In the genomic region with DNA sequence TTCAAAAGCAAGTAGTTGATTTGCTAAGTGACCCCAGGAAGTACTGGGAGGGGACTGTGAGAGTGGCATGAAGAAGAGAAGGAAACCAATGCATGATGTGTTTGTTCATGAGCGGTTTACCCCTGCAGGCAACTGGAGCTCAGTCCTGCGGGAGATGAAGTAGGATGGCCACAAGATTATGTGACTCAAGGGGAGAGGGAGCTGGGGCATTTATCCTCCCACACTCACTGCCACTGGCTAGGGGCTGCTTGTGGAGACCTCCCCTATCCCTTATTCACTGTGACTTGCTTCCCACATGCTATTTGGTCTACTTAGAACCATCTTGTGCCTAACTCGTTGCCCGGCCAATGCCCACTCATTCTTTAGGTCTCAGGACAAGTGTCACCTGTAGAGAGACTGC, we compare ENCODE assay signal across 19 cellular contexts.
DNase-seq lines count a peak whose midpoint lies in the region; ATAC-seq and TF ChIP-seq lines count a peak whose summit lies in the region.
"Had no signal": no experiment of that assay in that cellular context is flagged by ENCODE, and none has a peak within 500 bp of the region (broad histone marks: within the 10 kb centered on the region; RNA-seq: fewer than 3 reads in every experiment).

No MANE protein-coding gene starts in this region.

- no peak overlapping the region for H3K4me2 ChIP-seq in IMR-90 (ENCODE audit: low read depth, low read length)
- H3K4me2 ChIP-seq in osteoblast (ENCODE audit: insufficient read depth, low read length) = no peak overlapping the region
- H3K4me2 ChIP-seq: A549; BLaER1 treated with 17β-estradiol and CSF1 and Interleukin-3, amounts not matched to agents 10 nM and 100 nM had no signal

- no peak for TF ChIP-seq RAD21 in IMR-90 (IDR thresholded peaks at IDR 0.05; ENCODE audit: low read length)

- H4K91ac ChIP-seq in IMR-90 (ENCODE audit: insufficient read depth, low read depth, low read length) = no peak overlapping the region

- POLR2A ChIA-PET in HEK293 (lab: Yijun Ruan, JAX) = no interaction called here
- POLR2A ChIA-PET in IMR-90 (lab: Charles Lee; ENCODE audit: unreplicated experiment) = no interaction called here
- POLR2A ChIA-PET in Panc1 (lab: Charles Lee) = no interaction called here

- H3K27ac ChIP-seq in HEK293 (ENCODE audit: extremely low read depth, low read depth, low read length) = no peak overlapping the region
- H3K27ac ChIP-seq in IMR-90 (ENCODE audit: insufficient read depth, low read length) = no peak overlapping the region
- H3K27ac ChIP-seq in Panc1 (ENCODE audit: low read length) = peak overlapping the region; percentile 72; the same call in 1 of the 2 replicates
- H3K27ac ChIP-seq in osteoblast (ENCODE audit: low read depth, low read length) = no peak overlapping the region
- H3K27ac ChIP-seq: 22Rv1; A549; BLaER1 treated with 17β-estradiol and CSF1 and Interleukin-3, amounts not matched to agents 10 nM and 100 nM; C4-2B had no signal

- TF ChIP-seq POLR2A in IMR-90 (IDR thresholded peaks at IDR 0.05; ENCODE audit: low read depth, low read length) = no peak

- no peak for DNase-seq in IMR-90
- DNase-seq in Panc1 (ENCODE audit: low read depth, low spot score) = no peak
- DNase-seq in osteoblast (ENCODE audit: insufficient read length, low spot score, missing footprints) = peak; percentile 22
- DNase-seq in amniotic stem cell (lab: John Stamatoyannopoulos, UW) = no peak
- DNase-seq in NCI-H446 treated with DMSO at 0.1 percent for 48 hours (lab: John Stamatoyannopoulos, UW) = no peak
- no peak for DNase-seq in HK-2 (ENCODE audit: unreplicated experiment)
- DNase-seq in NCI-H128 (lab: John Stamatoyannopoulos, UW; ENCODE audit: unreplicated experiment) = no peak
- DNase-seq: AML-193; Caco-2; Calu3; CD4-positive, alpha-beta T cell; CD8-positive, alpha-beta T cell; DMS79 treated with DMSO at 0.1 percent for 48 hours; GF-D8 had no signal

- H2BK5ac ChIP-seq in IMR-90 (ENCODE audit: low read depth, low read length, poor library complexity, severe bottlenecking) = no peak overlapping the region

- no CpG with 5 or more reads among the region's 4 CpGs for WGBS in IMR-90 (ENCODE audit: extremely low coverage in 2 of 2, insufficient read length in 1 of 2), 2 experiments

- BruUV-seq in IMR-90 (replicated peaks; lab: Mats Ljungman, UMichigan) = no TSS peak
- no TSS peak for BruUV-seq in Panc1 (replicated peaks; lab: Mats Ljungman, UMichigan)

- H3K36me3 ChIP-seq in HEK293 (ENCODE audit: control insufficient read depth in 2 of 2, insufficient read depth in 1 of 2, low read length in 2 of 2) = no peaks in the 10 kb centered on the region
- no peaks in the 10 kb centered on the region for H3K36me3 ChIP-seq in IMR-90 (ENCODE audit: control insufficient read depth, insufficient read depth, low read length)
- no peaks in the 10 kb centered on the region for H3K36me3 ChIP-seq in Panc1 (ENCODE audit: control insufficient read depth, insufficient read depth, low read length)
- no peaks in the 10 kb centered on the region for H3K36me3 ChIP-seq in osteoblast (ENCODE audit: insufficient read depth, low read length)
- H3K36me3 ChIP-seq: BLaER1 treated with 17β-estradiol and CSF1 and Interleukin-3, amounts not matched to agents 10 nM and 100 nM had no signal

- H3K9me1 ChIP-seq in IMR-90 (ENCODE audit: insufficient read depth, low read length) = no peaks in the 10 kb centered on the region

- no peak overlapping the region for H2BK120ac ChIP-seq in IMR-90 (ENCODE audit: low read depth, low read length)

- no peak overlapping the region for H3K14ac ChIP-seq in IMR-90 (replicated peaks; ENCODE audit: low read depth, low read length)

- dilution Hi-C loops in IMR-90 (cut with HindIII; ENCODE audit: low sequenced_read_pairs, unreplicated experiment) = no loop called here

- no peak overlapping the region for H2BK15ac ChIP-seq in IMR-90 (ENCODE audit: low read depth, low read length)

- TF ChIP-seq CTCF in HEK293 (tag by site-specific recombination; IDR thresholded peaks at IDR 0.05) (no peak), IMR-90 (conservative IDR thresholded peaks at IDR 0.05; ENCODE audit: low read depth, low read length) (no peak), Panc1 (IDR thresholded peaks at IDR 0.05) (no peak), osteoblast (IDR thresholded peaks at IDR 0.05; ENCODE audit: extremely low read depth, low read depth, low read length) (no peak)

- H4K5ac ChIP-seq in IMR-90 (ENCODE audit: low read depth, low read length) = no peak overlapping the region

- H2AK5ac ChIP-seq in IMR-90 (ENCODE audit: low read depth, low read length) = no peak overlapping the region

- CTCF ChIA-PET in HEK293 (lab: Yijun Ruan, JAX) = no interaction called here
- CTCF ChIA-PET in IMR-90 (lab: Yijun Ruan, JAX) = interaction anchor here (0.9 kb wide), 1 partner anchor 17 kb away, joined by 4 read pairs; no protein-coding TSS in a partner anchor
- CTCF ChIA-PET in Panc1 (lab: Charles Lee) = no interaction called here

- no peak overlapping the region for H3K56ac ChIP-seq in IMR-90 (ENCODE audit: extremely low read depth, insufficient read depth, low read length)

- no peak overlapping the region for H3K4ac ChIP-seq in IMR-90 (ENCODE audit: low read depth, low read length)

- peak overlapping the region; percentile 21 for H2AK9ac ChIP-seq in IMR-90 (replicated peaks; ENCODE audit: low read depth, low read length, poor library complexity)

- no peak overlapping the region for H4K8ac ChIP-seq in IMR-90 (ENCODE audit: low read depth in 2 of 2, low read length in 2 of 2)

- H3K9me3 ChIP-seq in HEK293 (ENCODE audit: control insufficient read depth, insufficient read depth, low read depth, low read length) (no peaks in the 10 kb centered on the region; the same call in 1 of the 2 replicates), IMR-90 (ENCODE audit: control insufficient read depth, insufficient read depth, low read length) (no peaks in the 10 kb centered on the region; the same call in 1 of the 2 replicates), Panc1 (ENCODE audit: control insufficient read depth, insufficient read depth, low read depth, low read length) (no peaks in the 10 kb centered on the region), osteoblast (ENCODE audit: low read depth, low read length) (no peaks in the 10 kb centered on the region)
- H3K9me3 ChIP-seq: A549, Caco-2 had no signal

- H3K4me1 ChIP-seq in HEK293 (ENCODE audit: control insufficient read depth, insufficient read depth, low read length) = no peaks in the 10 kb centered on the region
- H3K4me1 ChIP-seq in IMR-90 (ENCODE audit: control insufficient read depth, insufficient read depth, low read length) = no peaks in the 10 kb centered on the region
- H3K4me1 ChIP-seq in Panc1 (ENCODE audit: control insufficient read depth, insufficient read depth, low read length) = no peaks in the 10 kb centered on the region; the same call in 1 of the 2 replicates
- H3K4me1 ChIP-seq in osteoblast (ENCODE audit: insufficient read depth, low read length) = no peaks in the 10 kb centered on the region
- H3K4me1 ChIP-seq: A549; BLaER1 treated with 17β-estradiol and CSF1 and Interleukin-3, amounts not matched to agents 10 nM and 100 nM; Caco-2 had no signal

- no peak overlapping the region for H3K9ac ChIP-seq in IMR-90 (ENCODE audit: low read depth, low read length)
- H3K9ac ChIP-seq: BLaER1 treated with 17β-estradiol and CSF1 and Interleukin-3, amounts not matched to agents 10 nM and 100 nM had no signal

- no peaks in the 10 kb centered on the region for H3K79me2 ChIP-seq in osteoblast (ENCODE audit: insufficient read depth, low read length)

- H2BK20ac ChIP-seq in IMR-90 (ENCODE audit: low read depth, low read length) = no peak overlapping the region

- H3K23ac ChIP-seq in IMR-90 (ENCODE audit: low read depth, low read length) = no peak overlapping the region

- no peaks in the 10 kb centered on the region for H3K79me1 ChIP-seq in IMR-90 (ENCODE audit: low read depth in 1 of 2, low read length in 2 of 2)

- peak overlapping the region; percentile 6 for H2AFZ ChIP-seq in IMR-90 (replicated peaks; ENCODE audit: low read length, poor library complexity)
- H2AFZ ChIP-seq in osteoblast (ENCODE audit: low read length) = no peak overlapping the region

- no peak overlapping the region for H3K18ac ChIP-seq in IMR-90 (ENCODE audit: low read depth, low read length)

- intact Hi-C loops in IMR-90 (cut with micrococcal nuclease) = no loop called here
- intact Hi-C loops in Panc1 (cut with micrococcal nuclease; ENCODE audit: unreplicated experiment) = no loop called here

- H3K4me3 ChIP-seq in HEK293 (ENCODE audit: low read depth, low read length) = no peak overlapping the region
- H3K4me3 ChIP-seq in IMR-90 (ENCODE audit: insufficient read depth, low read depth, low read length) = no peak overlapping the region
- no peak overlapping the region for H3K4me3 ChIP-seq in Panc1 (ENCODE audit: low read depth in 2 of 2, low read length in 2 of 2)
- no peak overlapping the region for H3K4me3 ChIP-seq in osteoblast (ENCODE audit: insufficient read depth, low read length)
- H3K4me3 ChIP-seq: A549; BLaER1 treated with 17β-estradiol and CSF1 and Interleukin-3, amounts not matched to agents 10 nM and 100 nM had no signal

- in situ Hi-C loops in IMR-90 (cut with MboI; ENCODE audit: low sequenced_read_pairs) (no loop called here), Panc1 (cut with HindIII; ENCODE audit: low pct_unique_long_range_greater_than_20kb, low sequenced_read_pairs) (no loop called here)

- ATAC-seq in IMR-90 (ENCODE audit: low read depth) = no peak
- no peak for ATAC-seq in Panc1
- ATAC-seq: A549; CD8-positive, alpha-beta T cell had no signal

- H4K20me1 ChIP-seq in IMR-90 (ENCODE audit: insufficient read depth, low read length) = no peaks in the 10 kb centered on the region
- H4K20me1 ChIP-seq in osteoblast (ENCODE audit: insufficient read depth, low read length) = no peaks in the 10 kb centered on the region
- H4K20me1 ChIP-seq: BLaER1 treated with 17β-estradiol and CSF1 and Interleukin-3, amounts not matched to agents 10 nM and 100 nM had no signal

- no peaks in the 10 kb centered on the region for H3K27me3 ChIP-seq in IMR-90 (ENCODE audit: control insufficient read depth, insufficient read depth, low read length)
- no peaks in the 10 kb centered on the region for H3K27me3 ChIP-seq in Panc1 (ENCODE audit: control insufficient read depth, insufficient read depth, low read length)
- H3K27me3 ChIP-seq in osteoblast (ENCODE audit: insufficient read depth, low read length) = no peaks in the 10 kb centered on the region
- H3K27me3 ChIP-seq: BLaER1 treated with 17β-estradiol and CSF1 and Interleukin-3, amounts not matched to agents 10 nM and 100 nM had no signal

TF ChIP-seq in HEK293, 187 proteins besides CTCF, POLR2A, EP300 and RAD21 (continues in another document):
- TF ChIP-seq MYNN (tag by site-specific recombination; IDR thresholded peaks at IDR 0.05; ENCODE audit: borderline replicate concordance) (no peak), ZNF404 (tag by site-specific recombination; IDR thresholded peaks at IDR 0.05) (no peak), ZNF366 (tag by site-specific recombination; conservative IDR thresholded peaks at IDR 0.05) (no peak)

TF ChIP-seq in IMR-90, 13 proteins besides CTCF, POLR2A, EP300 and RAD21 (continues in another document):
- TF ChIP-seq RFX5 (IDR thresholded peaks at IDR 0.05; ENCODE audit: low read depth, low read length) = no peak
- no peak for TF ChIP-seq MAFK (IDR thresholded peaks at IDR 0.05; ENCODE audit: low read depth, low read length)
- TF ChIP-seq SMC3 (IDR thresholded peaks at IDR 0.05; ENCODE audit: low read depth, low read length) = no peak
- TF ChIP-seq MXI1 (IDR thresholded peaks at IDR 0.05; ENCODE audit: borderline replicate concordance, low read depth, low read length) = no peak
